8 cellular contexts compared by ENCODE assay signal in genomic region chr9:14692536-14692917, GRCh38. TPM values are rescaled to one million over a fixed set of nuclear protein-coding genes. Genes with fewer than 3 reads are reported as not detected.
DNase-seq lines count a peak whose midpoint lies in the region; ATAC-seq and TF ChIP-seq lines count a peak whose summit lies in the region.

No MANE protein-coding gene starts in this region.

- H3K27ac ChIP-seq in SJCRH30 (no peak overlapping the region), neural progenitor cell (no peak overlapping the region)

- peak overlapping the region; percentile 86 for H3K4me2 ChIP-seq in neural progenitor cell

- H3K27ac Mint-ChIP-seq in neural progenitor cell, result peak overlapping the region; percentile 98

- H4K20me1 ChIP-seq in neural progenitor cell (ENCODE audit: low read depth), result no peaks in the 10 kb centered on the region

- DNase-seq in activated T-cell treated with anti-CD3 and anti-CD28 coated beads, Interleukin-2, amount 50 U/mL, for 4 hours, result no peak
- no peak for DNase-seq in activated T-cell treated with anti-CD3 and anti-CD28 coated beads, Interleukin-2, amount 50 U/mL, for 1 hour
- DNase-seq in SJCRH30, result peak in 1 of 2 experiments; percentile 22
- peak; percentile 33 to 42 for DNase-seq in erythroblast (lab: John Stamatoyannopoulos, UW)
- DNase-seq in neural progenitor cell (ENCODE audit: low spot score), result no peak
- no peak for DNase-seq in DMS53 (lab: John Stamatoyannopoulos, UW)
- DNase-seq in NK-92 treated with Interleukin-12 subunit alpha and Interleukin-12 subunit beta, amount 100 ng/mL, for 24 hours (lab: John Stamatoyannopoulos, UW), result no peak

- H3K36me3 ChIP-seq in SJCRH30, result peaks cover 9% of the 10 kb centered on the region
- no peaks in the 10 kb centered on the region for H3K36me3 ChIP-seq in neural progenitor cell

- H3K79me2 ChIP-seq in neural progenitor cell (ENCODE audit: low read depth), result peaks cover 33% of the 10 kb centered on the region

- H3K9me3 ChIP-seq in SJCRH30 (replicated peaks), result no peaks in the 10 kb centered on the region
- no peaks in the 10 kb centered on the region for H3K9me3 ChIP-seq in neural progenitor cell (ENCODE audit: low read depth)

- H3K4me1 ChIP-seq in SJCRH30 (no peaks in the 10 kb centered on the region), neural progenitor cell (peaks cover 13% of the 10 kb centered on the region)

- peaks cover 5% of the 10 kb centered on the region for H3K27me3 Mint-ChIP-seq in activated T-cell treated with anti-CD3 and anti-CD28 coated beads, Interleukin-2, amount 50 U/mL, for 4 hours (ENCODE audit: low read depth)
- H3K27me3 Mint-ChIP-seq in neural progenitor cell (ENCODE audit: insufficient read depth, low read depth), result no peaks in the 10 kb centered on the region

- H3K4me3 Mint-ChIP-seq in activated T-cell treated with anti-CD3 and anti-CD28 coated beads, Interleukin-2, amount 50 U/mL, for 4 hours, result peak overlapping the region; percentile 94
- peak overlapping the region; percentile 99 for H3K4me3 Mint-ChIP-seq in neural progenitor cell

- peaks cover 7% of the 10 kb centered on the region for H3K36me3 Mint-ChIP-seq in activated T-cell treated with anti-CD3 and anti-CD28 coated beads, Interleukin-2, amount 50 U/mL, for 4 hours (ENCODE audit: insufficient read depth)
- peaks cover 8% of the 10 kb centered on the region for H3K36me3 Mint-ChIP-seq in neural progenitor cell

- ATAC-seq in activated T-cell treated with anti-CD3 and anti-CD28 coated beads, Interleukin-2, amount 50 U/mL, for 4 hours, result no peak
- ATAC-seq in HG03520 (IDR thresholded peaks at IDR 0.05; ENCODE audit: unreplicated experiment), result no peak

- H3K9ac ChIP-seq in neural progenitor cell, result peak overlapping the region; percentile 71

- no peaks in the 10 kb centered on the region for H3K9me3 Mint-ChIP-seq in activated T-cell treated with anti-CD3 and anti-CD28 coated beads, Interleukin-2, amount 50 U/mL, for 4 hours
- no peaks in the 10 kb centered on the region for H3K9me3 Mint-ChIP-seq in neural progenitor cell

- TF ChIP-seq CTCF in neural progenitor cell (IDR thresholded peaks at IDR 0.05), result no peak

- H2AFZ ChIP-seq in neural progenitor cell (replicated peaks), result peak overlapping the region; percentile 95

- no peak for TF ChIP-seq POLR2A in erythroblast (IDR thresholded peaks at IDR 0.05; ENCODE audit: low read length)

- peaks cover 32% of the 10 kb centered on the region for H3K4me1 Mint-ChIP-seq in activated T-cell treated with anti-CD3 and anti-CD28 coated beads, Interleukin-2, amount 50 U/mL, for 4 hours (ENCODE audit: low read depth)
- H3K4me1 Mint-ChIP-seq in neural progenitor cell, result peaks cover 31% of the 10 kb centered on the region

- H3K4me3 ChIP-seq in SJCRH30 (peak overlapping the region; percentile 72), neural progenitor cell (peak overlapping the region; percentile 83)

- H3F3A ChIP-seq in neural progenitor cell (ENCODE audit: low read depth), result peaks cover 2% of the 10 kb centered on the region

- H3K27me3 ChIP-seq in SJCRH30 (no peaks in the 10 kb centered on the region), neural progenitor cell (no peaks in the 10 kb centered on the region)

RNA-seq across cellular contexts. Expression of gene ZDHHC21, which starts 0.7 kb away (rescaled TPM):
- 1 to 10 TPM; 3.4 to 5.0 (median 4.2) TPM for total RNA-seq in activated T-cell treated with anti-CD3 and anti-CD28 coated beads, Interleukin-2, amount 50 U/mL, for 4 hours
- total RNA-seq in SJCRH30 (2014; rRNA removed; shearing (Covaris generic)), result 5.5 and 7.4 TPM in 2 replicates
- 14.4 and 22.5 TPM in 2 replicates for total RNA-seq in neural progenitor cell (ENCODE audit: low replicate concordance)

RNA-seq across cellular contexts. Expression of gene CER1, which starts 30.0 kb away (rescaled TPM):
- total RNA-seq in activated T-cell treated with anti-CD3 and anti-CD28 coated beads, Interleukin-2, amount 50 U/mL, for 4 hours, result not detected
- not detected in 2 replicates for total RNA-seq in SJCRH30 (2014; rRNA removed; shearing (Covaris generic))
- 0.11 TPM in 1 of 2 replicates, not detected in the other for total RNA-seq in neural progenitor cell (ENCODE audit: low replicate concordance)

Comparison
In these comparisons a context has a peak if more than half of its experiments do, and no peak if none do; other contexts are left out.
1. DNase-seq: peak in erythroblast (2 of 2); none in activated T-cell treated with anti-CD3 and anti-CD28 coated beads, Interleukin-2, amount 50 U/mL, for 4 hours (single experiment), activated T-cell treated with anti-CD3 and anti-CD28 coated beads, Interleukin-2, amount 50 U/mL, for 1 hour (single experiment), neural progenitor cell (single experiment), DMS53 (single experiment) and NK-92 treated with Interleukin-12 subunit alpha and Interleukin-12 subunit beta, amount 100 ng/mL, for 24 hours (single experiment).